In genomic region chr5:179470191-179470590, GRCh38 we compare ENCODE assay signal across 25 cellular contexts.
"Had no signal": no experiment of that assay in that cellular context is flagged by ENCODE, and none has a peak within 500 bp of the region (broad histone marks: within the 10 kb centered on the region; RNA-seq: fewer than 3 reads in every experiment).

No MANE protein-coding gene starts in this region.

- H3K27ac ChIP-seq: heart right ventricle, hepatocyte, lower lobe of right lung, neutrophil, parathyroid adenoma, psoas muscle, right atrium auricular region, right lobe of liver, stomach, testis, thyroid gland, transverse colon, upper lobe of left lung had no signal

- H3K27me3 ChIP-seq: hepatocyte, right atrium auricular region, right lobe of liver, stomach, testis, thyroid gland, transverse colon, upper lobe of left lung had no signal

- ATAC-seq: heart right ventricle; left lobe of liver; left ventricle myocardium superior; lower lobe of right lung; naive thymus-derived CD8-positive, alpha-beta T cell; psoas muscle; right lobe of liver; stimulated activated naive B cell treated with anti-CD40 and anti-IgM and Interleukin-4, amounts not matched to agents 10 μg/mL and 1 μg/mL and 100 μg/mL, for 72 hours; stimulated activated naive CD8-positive, alpha-beta T cell treated with anti-CD3 and anti-CD28 coated beads, Interleukin-15, Interleukin-2, amounts not matched to agents 100 U/mL and 50 U/mL, for 24 hours had no signal

- H3K9me3 ChIP-seq: lower lobe of right lung, neutrophil, psoas muscle, right lobe of liver, testis, thyroid gland, transverse colon, upper lobe of left lung had no signal

- H3K4me1 ChIP-seq: heart right ventricle, lower lobe of right lung, parathyroid adenoma, psoas muscle, right atrium auricular region, right lobe of liver, stomach, testis, thyroid gland, transverse colon, upper lobe of left lung had no signal

- DNase-seq: heart right ventricle; islet precursor cell; left ventricle myocardium superior; lower lobe of right lung; mammary epithelial cell; mesenchymal stem cell; naive thymus-derived CD8-positive, alpha-beta T cell; occipital lobe; psoas muscle; right lobe of liver; stimulated activated CD4-positive, alpha-beta T cell treated with anti-CD3 and anti-CD28 coated beads, Interleukin-1b, Interleukin-23, amount 100 ng/mL, for 48 hours; stimulated activated CD4-positive, alpha-beta T cell treated with anti-CD3 and anti-CD28 coated beads, Interleukin-4, amount 100 ng/mL, for 1 hour; stimulated activated naive B cell treated with anti-CD40 and anti-IgM and Interleukin-4, amounts not matched to agents 10 μg/mL and 1 μg/mL and 100 μg/mL, for 72 hours; stimulated activated naive CD8-positive, alpha-beta T cell treated with anti-CD3 and anti-CD28 coated beads, Interleukin-15, Interleukin-2, amounts not matched to agents 100 U/mL and 50 U/mL, for 24 hours; stomach; testis; thyroid gland; transverse colon had no signal

- H3K36me3 ChIP-seq: heart right ventricle, lower lobe of right lung, neutrophil, right atrium auricular region, right lobe of liver, stomach, thyroid gland, transverse colon, upper lobe of left lung had no signal

- H3K4me3 ChIP-seq: heart right ventricle, hepatocyte, lower lobe of right lung, psoas muscle, right atrium auricular region, right lobe of liver, smooth muscle cell, stomach, testis, thyroid gland, transverse colon, upper lobe of left lung had no signal
